In genomic region chr12:119693006-119693405, GRCh38 we compare ENCODE assay signal across 8 cellular contexts. TPM values are rescaled to one million over a fixed set of nuclear protein-coding genes. Genes with fewer than 3 reads are reported as not detected.
DNase-seq lines count a peak whose midpoint lies in the region; ATAC-seq and TF ChIP-seq lines count a peak whose summit lies in the region.

No MANE protein-coding gene starts in this region.

- no peaks in the 10 kb centered on the region for H3K27me3 ChIP-seq in ascending aorta

- H3K36me3 Mint-ChIP-seq in mesothelial cell of epicardium = peaks cover 1% of the 10 kb centered on the region

- DNase-seq in AG20443 (ENCODE audit: low spot score) (peak; percentile 81), NCI-H1105 treated with DMSO at 0.1 percent for 48 hours (lab: John Stamatoyannopoulos, UW) (peak; percentile 51), dedifferentiated amniotic fluid mesenchymal stem cell (ENCODE audit: extremely low spot score) (peak; percentile 60), mesothelial cell of epicardium (ENCODE audit: low spot score in 2 of 2, unreplicated experiment in 2 of 2) (no peak), globus pallidus (ENCODE audit: low spot score) (no peak), ascending aorta (ENCODE audit: low spot score in 2 of 2) (no peak)
- DNase-seq in activated effector memory CD4-positive, alpha-beta T cell treated with Interleukin-2 at 50 U/mL for 16 hours = no peak

- ATAC-seq in HG02973 (IDR thresholded peaks at IDR 0.05; ENCODE audit: unreplicated experiment) = no peak

- H3K36me3 ChIP-seq in ascending aorta = no peaks in the 10 kb centered on the region

- H3K27ac ChIP-seq in ascending aorta = peak overlapping the region in 1 of 2 donors; percentile 50

- no peak overlapping the region for H3K4me3 ChIP-seq in ascending aorta

- peaks cover 18% of the 10 kb centered on the region for H3K4me1 Mint-ChIP-seq in mesothelial cell of epicardium

- TF ChIP-seq CTCF in mesothelial cell of epicardium (IDR thresholded peaks at IDR 0.05; ENCODE audit: unreplicated experiment) (no peak), ascending aorta (IDR thresholded peaks at IDR 0.05) (no peak)

- no peak overlapping the region for H3K4me3 Mint-ChIP-seq in mesothelial cell of epicardium

- H3K9me3 Mint-ChIP-seq in mesothelial cell of epicardium = no peaks in the 10 kb centered on the region

- H3K27ac Mint-ChIP-seq in mesothelial cell of epicardium = peak overlapping the region; percentile 77

- H3K27me3 Mint-ChIP-seq in mesothelial cell of epicardium (ENCODE audit: low read depth) = no peaks in the 10 kb centered on the region

- no peaks in the 10 kb centered on the region for H3K9me3 ChIP-seq in ascending aorta

- intact Hi-C loops in ascending aorta (cut with DNase I) = no loop called here

- peaks cover 0 to 3% of the 10 kb centered on the region in 2 donors for H3K4me1 ChIP-seq in ascending aorta

RNA-seq across cellular contexts. Expression of gene PRKAB1, which starts 25.1 kb away (rescaled TPM):
- total RNA-seq in mesothelial cell of epicardium (27.6 to 33.9 TPM (median 30.5 TPM) in 3 replicates), ascending aorta (41.2 TPM)

Comparison
In these comparisons a context has a peak if more than half of its experiments do, and no peak if none do; other contexts are left out.
1. DNase-seq: peak in AG20443 (single experiment), NCI-H1105 treated with DMSO at 0.1 percent for 48 hours (single experiment) and dedifferentiated amniotic fluid mesenchymal stem cell (single experiment); none in mesothelial cell of epicardium (0 of 2), activated effector memory CD4-positive, alpha-beta T cell treated with Interleukin-2 at 50 U/mL for 16 hours (single experiment), globus pallidus (single experiment) and ascending aorta (0 of 2).